Comparison of ENCODE assay signal across 27 cellular contexts in genomic region chr20:1010659-1011058, GRCh38. TPM values are rescaled to one million over a fixed set of nuclear protein-coding genes. Genes with fewer than 3 reads are reported as not detected.
DNase-seq lines count a peak whose midpoint lies in the region; ATAC-seq and TF ChIP-seq lines count a peak whose summit lies in the region.
"Had no signal": no experiment of that assay in that cellular context is flagged by ENCODE, and none has a peak within 500 bp of the region (broad histone marks: within the 10 kb centered on the region; RNA-seq: fewer than 3 reads in every experiment).

No MANE protein-coding gene starts in this region.

- ATAC-seq in GM18873 (IDR thresholded peaks at IDR 0.05; ENCODE audit: low FRiP score, unreplicated experiment) (peak; percentile 47), HG02981 (IDR thresholded peaks at IDR 0.05; ENCODE audit: unreplicated experiment) (peak; percentile 69), right lobe of liver (no peak)
- no peak for ATAC-seq in stimulated activated naive CD8-positive, alpha-beta T cell treated with anti-CD3 and anti-CD28 coated beads, Interleukin-15, amount 100 ng/mL, for 72 hours
- ATAC-seq: sciatic nerve had no signal

- peaks cover 9% of the 10 kb centered on the region for H3K4me1 Mint-ChIP-seq in stimulated activated naive CD8-positive, alpha-beta T cell treated with anti-CD3 and anti-CD28 coated beads, Interleukin-15, amount 100 ng/mL, for 72 hours

- H3K4ac ChIP-seq in neuronal stem cell (ENCODE audit: low read length), result no peak overlapping the region

- no peak overlapping the region for H4K91ac ChIP-seq in neuronal stem cell (ENCODE audit: low read depth, low read length, poor library complexity)

- no peak overlapping the region for H2BK5ac ChIP-seq in neuronal stem cell (ENCODE audit: low read length)

- peaks cover 0 to 8% (median 0%) of the 10 kb centered on the region in 3 experiments for H3K27me3 ChIP-seq in neuronal stem cell (ENCODE audit: control insufficient read depth in 3 of 3, insufficient read depth in 3 of 3, low read depth in 1 of 3, low read length in 3 of 3)
- no peaks in the 10 kb centered on the region for H3K27me3 ChIP-seq in right lobe of liver
- H3K27me3 ChIP-seq: thyroid gland had no signal

- no peak overlapping the region for H2BK12ac ChIP-seq in neuronal stem cell (ENCODE audit: low read length)

- intact Hi-C loops in right lobe of liver (cut with DNase I), result no loop called here

- DNase-seq in GM20000 (ENCODE audit: low spot score) (peak; percentile 72), islet precursor cell (peak; percentile 25), neuronal stem cell (ENCODE audit: low spot score) (no peak), right lobe of liver (no peak)
- DNase-seq in stimulated activated naive CD8-positive, alpha-beta T cell treated with anti-CD3 and anti-CD28 coated beads, Interleukin-15, amount 100 ng/mL, for 72 hours, result no peak
- DNase-seq: activated naive CD4-positive, alpha-beta T cell treated with Interleukin-2 at 50 U/mL for 16 hours; activated T-cell treated with anti-CD3 and anti-CD28 coated beads for 4 hours; caudate nucleus; DND-41; dorsolateral prefrontal cortex; erythroblast; foreskin melanocyte; HCEC 1CT; NCI-H1417 treated with DMSO at 0.1 percent for 48 hours; NCI-H526; Right ventricle myocardium superior; stimulated activated naive CD4-positive, alpha-beta T cell; thyroid gland had no signal

- no peaks in the 10 kb centered on the region for H3K36me3 ChIP-seq in neuronal stem cell (replicated peaks in 1 of 2; ENCODE audit: control insufficient read depth in 2 of 2, insufficient read depth in 2 of 2, low read length in 2 of 2)
- H3K36me3 ChIP-seq in right lobe of liver, result no peaks in the 10 kb centered on the region
- H3K36me3 ChIP-seq: thyroid gland had no signal

- no peak overlapping the region for H3K14ac ChIP-seq in neuronal stem cell (ENCODE audit: low read length)

- TF ChIP-seq CTCF in GM20000 (IDR thresholded peaks at IDR 0.05; ENCODE audit: extremely low read depth, missing control alignments) (no peak), right lobe of liver (IDR thresholded peaks at IDR 0.05) (no peak)

- no peak overlapping the region for H3K9ac ChIP-seq in neuronal stem cell (ENCODE audit: low read depth, low read length, poor library complexity)

- H3K79me1 ChIP-seq in neuronal stem cell (ENCODE audit: low read depth, low read length), result no peaks in the 10 kb centered on the region

- H3K4me3 Mint-ChIP-seq in stimulated activated naive CD8-positive, alpha-beta T cell treated with anti-CD3 and anti-CD28 coated beads, Interleukin-15, amount 100 ng/mL, for 72 hours, result no peak overlapping the region
- H3K4me3 Mint-ChIP-seq: B cell had no signal

- H3K27ac ChIP-seq in neuronal stem cell (replicated peaks; ENCODE audit: low read length) (no peak overlapping the region), right lobe of liver (no peak overlapping the region)
- H3K27ac ChIP-seq: dorsolateral prefrontal cortex, thyroid gland, VCaP had no signal

- H3K23ac ChIP-seq in neuronal stem cell (ENCODE audit: low read depth, low read length, poor library complexity), result no peak overlapping the region

- H3K27me3 Mint-ChIP-seq in stimulated activated naive CD8-positive, alpha-beta T cell treated with anti-CD3 and anti-CD28 coated beads, Interleukin-15, amount 100 ng/mL, for 72 hours, result no peaks in the 10 kb centered on the region

- H3K4me3 ChIP-seq in neuronal stem cell (ENCODE audit: low read length in 2 of 2) (no peak overlapping the region), right lobe of liver (no peak overlapping the region)
- H3K4me3 ChIP-seq: dorsolateral prefrontal cortex, thyroid gland had no signal

- H4K8ac ChIP-seq in neuronal stem cell (ENCODE audit: low read depth, low read length), result no peak overlapping the region

- no peak overlapping the region for H2AK5ac ChIP-seq in neuronal stem cell (ENCODE audit: low read depth, low read length)

- no peak overlapping the region for H3K27ac Mint-ChIP-seq in stimulated activated naive CD8-positive, alpha-beta T cell treated with anti-CD3 and anti-CD28 coated beads, Interleukin-15, amount 100 ng/mL, for 72 hours
- H3K27ac Mint-ChIP-seq: B cell had no signal

- no CpG with 5 or more reads among the region's 6 CpGs for WGBS in neuronal stem cell (ENCODE audit: extremely low coverage in 2 of 2, insufficient read length in 2 of 2, insufficient replicate concordance in 1 of 2), 2 donors
- WGBS in right lobe of liver (ENCODE audit: insufficient coverage, low coverage, low lambda C conversion rate, missing lambda C conversion rate), result 77% methylated on average over 3 of the region's 6 CpGs

- H2BK15ac ChIP-seq in neuronal stem cell (ENCODE audit: low read length), result no peak overlapping the region

- H3K9me3 Mint-ChIP-seq in stimulated activated naive CD8-positive, alpha-beta T cell treated with anti-CD3 and anti-CD28 coated beads, Interleukin-15, amount 100 ng/mL, for 72 hours, result no peaks in the 10 kb centered on the region

- no peak overlapping the region for H2AFZ ChIP-seq in neuronal stem cell (ENCODE audit: low read length)

- H3K4me2 ChIP-seq in neuronal stem cell (ENCODE audit: insufficient read depth, low read length, poor library complexity, severe bottlenecking), result no peak overlapping the region

- no peaks in the 10 kb centered on the region for H3K9me3 ChIP-seq in neuronal stem cell (replicated peaks in 1 of 2; ENCODE audit: control insufficient read depth in 2 of 2, insufficient read depth in 1 of 2, low read depth in 1 of 2, low read length in 2 of 2)
- H3K9me3 ChIP-seq in right lobe of liver, result no peaks in the 10 kb centered on the region
- H3K9me3 ChIP-seq: thyroid gland had no signal

- TF ChIP-seq POLR2A in right lobe of liver (IDR thresholded peaks at IDR 0.05), result no peak

- no peak overlapping the region for H2BK120ac ChIP-seq in neuronal stem cell (ENCODE audit: low read depth, low read length)

- H3K4me1 ChIP-seq in neuronal stem cell (ENCODE audit: control insufficient read depth in 2 of 2, insufficient read depth in 1 of 2, low read depth in 1 of 2, low read length in 2 of 2) (no peaks in the 10 kb centered on the region), right lobe of liver (no peaks in the 10 kb centered on the region)
- H3K4me1 ChIP-seq: thyroid gland had no signal

- no peak overlapping the region for H3K18ac ChIP-seq in neuronal stem cell (ENCODE audit: low read length)

RNA-seq across cellular contexts. Expression of gene RSPO4, which starts 8.5 kb away (rescaled TPM):
- 0.98 TPM for polyA plus RNA-seq in neuronal stem cell (2013, experiment 1 of 2)
- polyA plus RNA-seq in neuronal stem cell (2013, experiment 2 of 2), result 0.90 TPM
- under 1 TPM in 2 of 6 experiments, not detected in 4; 0.07 to 0.51 TPM for total RNA-seq in right lobe of liver
- total RNA-seq: lung microvascular endothelial cell; myocyte; osteocyte; Right ventricle myocardium superior; T-helper 1 cell treated with Interleukin-12 subunit alpha and Interleukin-12 subunit beta and Interleukin-4 antibody, amounts not matched to agents 30 ng/mL and 1 ng/mL, for 36 hours had no signal

Comparison
In these comparisons a context has a peak if more than half of its experiments do, and no peak if none do; other contexts are left out.
1. ATAC-seq: peak in GM18873 (single experiment) and HG02981 (single experiment); none in right lobe of liver (0 of 4) and stimulated activated naive CD8-positive, alpha-beta T cell treated with anti-CD3 and anti-CD28 coated beads, Interleukin-15, amount 100 ng/mL, for 72 hours (single experiment).
2. DNase-seq: peak in GM20000 (single experiment) and islet precursor cell (single experiment); none in neuronal stem cell (single experiment), right lobe of liver (0 of 3) and stimulated activated naive CD8-positive, alpha-beta T cell treated with anti-CD3 and anti-CD28 coated beads, Interleukin-15, amount 100 ng/mL, for 72 hours (0 of 2).